ENCODE assay signal across 10 cellular contexts in the genomic region with DNA sequence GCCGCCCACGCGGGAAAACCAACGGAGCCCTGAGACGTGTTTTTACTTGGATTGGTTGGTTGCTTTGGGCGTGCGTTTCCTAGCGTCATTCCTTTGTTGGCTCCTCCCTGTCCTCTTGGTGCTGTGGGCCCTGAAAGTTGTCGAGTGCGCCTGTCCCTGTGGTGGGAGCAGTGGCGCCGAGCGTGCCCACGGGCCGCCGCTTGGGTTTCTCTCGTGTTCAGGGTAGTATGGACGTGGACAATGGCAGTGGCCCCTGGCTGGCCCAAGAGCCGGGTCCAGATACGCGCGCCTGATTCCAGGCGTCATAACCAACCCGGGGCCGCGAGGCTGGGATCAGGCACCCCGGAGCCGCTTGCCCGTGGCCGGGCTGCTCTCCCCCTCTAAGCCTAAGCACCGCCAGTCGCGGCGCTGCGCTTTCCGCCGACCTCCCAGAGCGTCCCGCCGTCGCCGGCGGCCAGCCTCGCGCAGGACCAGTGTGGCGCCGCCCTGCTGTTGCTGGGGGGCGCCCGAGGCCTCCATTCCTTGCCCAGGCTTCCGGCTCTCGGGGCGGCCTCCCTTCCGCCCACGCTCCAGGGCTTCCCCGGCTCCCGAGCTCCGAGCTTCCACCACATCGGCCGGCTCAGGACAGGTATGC. TPM values are rescaled to one million over a fixed set of nuclear protein-coding genes. Genes with fewer than 3 reads are reported as not detected.
DNase-seq lines count a peak whose midpoint lies in the region; ATAC-seq and TF ChIP-seq lines count a peak whose summit lies in the region.
"Not testable (repeated sequence)": the region's sequence is repeated elsewhere in the genome, so short reads cannot be mapped to it uniquely, and the experiment has no call there.
"Had no signal": no experiment of that assay in that cellular context is flagged by ENCODE, and none has a peak within 500 bp of the region (broad histone marks: within the 10 kb centered on the region; RNA-seq: fewer than 3 reads in every experiment).

No MANE protein-coding gene starts in this region.

- H3K4me1 Mint-ChIP-seq in WTC11: peaks cover 32% of the 10 kb centered on the region

- H3K36me3 Mint-ChIP-seq in WTC11: peaks cover 32% of the 10 kb centered on the region

- not testable (repeated sequence) for TF ChIP-seq POLR2A in vagina (IDR thresholded peaks at IDR 0.05)

- DNase-seq in EL (peak; percentile 64), WTC11 (ENCODE audit: low spot score) (peak; percentile 78), colonic mucosa (peak; percentile 67), cardiac muscle cell (ENCODE audit: low read depth in 1 of 2, low spot score in 1 of 2) (peak; percentile 6 to 85), left lung (peak; percentile 70 to 78), retina (peak; percentile 89)
- not testable (repeated sequence) for DNase-seq in vagina (ENCODE audit: extremely low spot score in 2 of 2)

- H3K27me3 ChIP-seq in HUES64 (ENCODE audit: insufficient read depth, low read length) (peaks cover 72% of the 10 kb centered on the region), colonic mucosa (peaks cover 23% of the 10 kb centered on the region), cardiac muscle cell (peaks cover 55% of the 10 kb centered on the region), left lung (peaks cover 37 to 79% of the 10 kb centered on the region in 2 donors)
- not testable (repeated sequence) for H3K27me3 ChIP-seq in vagina

- intact Hi-C loops in colonic mucosa (cut with DNase I); left lung (cut with DNase I); vagina (cut with DNase I): not testable (repeated sequence)

- WGBS in HUES64: 12% methylated on average over 58 of the region's 59 CpGs

- not testable (repeated sequence) for TF ChIP-seq CTCF in WTC11 (IDR thresholded peaks at IDR 0.05); colonic mucosa (IDR thresholded peaks at IDR 0.05); cardiac muscle cell (IDR thresholded peaks at IDR 0.05; ENCODE audit: low read depth, low read length); left lung (IDR thresholded peaks at IDR 0.05); vagina (IDR thresholded peaks at IDR 0.05)

- 0 out of 2 replicates have a peak overlapping the region, but pooled peaks have one; percentile 54 for H3K27ac Mint-ChIP-seq in WTC11

- peaks cover 78% of the 10 kb centered on the region for H3K27me3 Mint-ChIP-seq in WTC11 (ENCODE audit: low read depth)

- peaks cover 17% of the 10 kb centered on the region for H3K9me3 ChIP-seq in HUES64 (ENCODE audit: insufficient read depth, low read depth, low read length)
- H3K9me3 ChIP-seq in colonic mucosa; cardiac muscle cell (ENCODE audit: low read depth); vagina: not testable (repeated sequence)
- peaks cover 0 to 25% of the 10 kb centered on the region in 2 donors for H3K9me3 ChIP-seq in left lung

- not testable (repeated sequence) for H3K4me1 ChIP-seq in HUES64 (ENCODE audit: insufficient read depth, low read length); colonic mucosa; vagina
- H3K4me1 ChIP-seq in cardiac muscle cell (ENCODE audit: low read depth) (peaks cover 16% of the 10 kb centered on the region), left lung (peaks cover 0 to 15% of the 10 kb centered on the region in 2 donors)

- peak overlapping the region; percentile 59 for H3K4me3 ChIP-seq in HUES64 (ENCODE audit: low read length)
- H3K4me3 ChIP-seq in colonic mucosa: peak overlapping the region; percentile 49
- H3K4me3 ChIP-seq in cardiac muscle cell: peak overlapping the region; percentile 41
- peak overlapping the region in 1 of 2 donors; percentile 24 for H3K4me3 ChIP-seq in left lung
- H3K4me3 ChIP-seq in vagina: peak overlapping the region; percentile 42 to 49

- not testable (repeated sequence) for H3K27ac ChIP-seq in HUES64 (ENCODE audit: low read depth, low read length)
- H3K27ac ChIP-seq in colonic mucosa (peak overlapping the region; percentile 83), cardiac muscle cell (peak overlapping the region; percentile 55), left lung (peak overlapping the region in 1 of 2 donors; percentile 81), vagina (peak overlapping the region; percentile 47)

- not testable (repeated sequence) for H3K36me3 ChIP-seq in HUES64 (ENCODE audit: insufficient read depth, low read length); colonic mucosa; cardiac muscle cell; left lung; vagina

- POLR2A ChIA-PET in WTC11 (lab: Charles Lee): not testable (repeated sequence)

- H3K4me3 Mint-ChIP-seq in WTC11: peak overlapping the region; percentile 77

- CTCF ChIA-PET in WTC11 (lab: Charles Lee): interaction anchor here (0.7 to 1.4 kb wide), 3 partner anchors 15 to 975 kb away, joined by 3 to 4 read pairs (median 3); no protein-coding TSS in a partner anchor

- H3K9ac ChIP-seq in HUES64 (ENCODE audit: low read depth, low read length): 0 out of 2 replicates have a peak overlapping the region, but pooled peaks have one; percentile 2
- H3K9ac ChIP-seq in colonic mucosa (ENCODE audit: low read depth in 2 of 2, low read length in 2 of 2): not testable (repeated sequence)

- peaks cover 13% of the 10 kb centered on the region for H3K9me3 Mint-ChIP-seq in WTC11

- ATAC-seq in WTC11 (peak; percentile 75), left lung (peak; percentile 75)

TF ChIP-seq in WTC11, 78 proteins besides CTCF, POLR2A, EP300 and RAD21:
- 0 out of 2 replicates have a peak, but pooled peaks have one; percentile 10 for TF ChIP-seq ZNF416 (CRISPR knock-in tag; IDR thresholded peaks at IDR 0.05)
- TF ChIP-seq, protein P1, sequence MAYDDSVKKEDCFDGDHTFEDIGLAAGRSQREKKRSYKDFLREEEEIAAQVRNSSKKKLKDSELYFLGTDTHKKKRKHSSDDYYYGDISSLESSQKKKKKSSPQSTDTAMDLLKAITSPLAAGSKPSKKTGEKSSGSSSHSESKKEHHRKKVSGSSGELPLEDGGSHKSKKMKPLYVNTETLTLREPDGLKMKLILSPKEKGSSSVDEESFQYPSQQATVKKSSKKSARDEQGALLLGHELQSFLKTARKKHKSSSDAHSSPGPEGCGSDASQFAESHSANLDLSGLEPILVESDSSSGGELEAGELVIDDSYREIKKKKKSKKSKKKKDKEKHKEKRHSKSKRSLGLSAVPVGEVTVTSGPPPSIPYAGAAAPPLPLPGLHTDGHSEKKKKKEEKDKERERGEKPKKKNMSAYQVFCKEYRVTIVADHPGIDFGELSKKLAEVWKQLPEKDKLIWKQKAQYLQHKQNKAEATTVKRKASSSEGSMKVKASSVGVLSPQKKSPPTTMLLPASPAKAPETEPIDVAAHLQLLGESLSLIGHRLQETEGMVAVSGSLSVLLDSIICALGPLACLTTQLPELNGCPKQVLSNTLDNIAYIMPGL (CRISPR knock-in tag; IDR thresholded peaks at IDR 0.05): 0 out of 2 replicates have a peak, but pooled peaks have one; percentile 42

RNA-seq across cellular contexts. Expression of a gene that starts 8.1 kb away (rescaled TPM):
- polyA plus RNA-seq in HUES64 (2013, experiment 1 of 2): not detected
- polyA plus RNA-seq in HUES64 (2013, experiment 2 of 2): not detected
- 0.09 to 0.16 TPM (median 0.09 TPM) in 3 replicates for total RNA-seq in WTC11 (2021)
- total RNA-seq in colonic mucosa: not detected
- not detected in 2 replicates for total RNA-seq in cardiac muscle cell
- polyA plus RNA-seq in cardiac muscle cell: not detected in 2 replicates
- total RNA-seq in left lung: not detected
- total RNA-seq in vagina: not detected
- total RNA-seq: activated CD4-positive, alpha-beta T cell treated with anti-CD3 and anti-CD28 coated beads, Interleukin-2, amount 10 ng/mL, durations not matched to agents 24 days and 14 days; naive thymus-derived CD8-positive, alpha-beta T cell had no signal
- polyA plus RNA-seq: naive thymus-derived CD8-positive, alpha-beta T cell had no signal
